ENCODE assay signal across 1 cellular context in genomic region chr17:48892940-48893645, GRCh38.
TF ChIP-seq lines count a peak whose summit lies in the region.

No MANE protein-coding gene starts in this region.

TF ChIP-seq in GM23338, 12 proteins besides CTCF, POLR2A, EP300 and RAD21 (continued from another document):
- TF ChIP-seq ZNF462 (CRISPR knock-in tag; IDR thresholded peaks at IDR 0.05) (no peak), ETS1 (IDR thresholded peaks at IDR 0.05) (no peak), POLR2AphosphoS5 (IDR thresholded peaks at IDR 0.05; ENCODE audit: low read depth) (no peak), EZH2phosphoT487 (IDR thresholded peaks at IDR 0.05; ENCODE audit: unreplicated experiment) (no peak), NANOG (IDR thresholded peaks at IDR 0.05; ENCODE audit: borderline replicate concordance) (no peak), STAT1 (IDR thresholded peaks at IDR 0.05; ENCODE audit: unreplicated experiment) (no peak), EZH2 (IDR thresholded peaks at IDR 0.05; ENCODE audit: low read depth, unreplicated experiment) (no peak), JUNB (IDR thresholded peaks at IDR 0.05; ENCODE audit: unreplicated experiment) (no peak)
TF ChIP-seq in GM23338: peak in this region for 0.
